In genomic region chr6:139777202-139777970, GRCh38 we compare ENCODE assay signal across 1 cellular context.
A peak's percentile ranks its signal among the peaks of the same experiment; 100 is the strongest.
TF ChIP-seq lines count a peak whose summit lies in the region.

No MANE protein-coding gene starts in this region.

TF ChIP-seq in HepG2, 621 proteins besides CTCF, POLR2A, EP300 and RAD21:
- TF ChIP-seq, protein P1, sequence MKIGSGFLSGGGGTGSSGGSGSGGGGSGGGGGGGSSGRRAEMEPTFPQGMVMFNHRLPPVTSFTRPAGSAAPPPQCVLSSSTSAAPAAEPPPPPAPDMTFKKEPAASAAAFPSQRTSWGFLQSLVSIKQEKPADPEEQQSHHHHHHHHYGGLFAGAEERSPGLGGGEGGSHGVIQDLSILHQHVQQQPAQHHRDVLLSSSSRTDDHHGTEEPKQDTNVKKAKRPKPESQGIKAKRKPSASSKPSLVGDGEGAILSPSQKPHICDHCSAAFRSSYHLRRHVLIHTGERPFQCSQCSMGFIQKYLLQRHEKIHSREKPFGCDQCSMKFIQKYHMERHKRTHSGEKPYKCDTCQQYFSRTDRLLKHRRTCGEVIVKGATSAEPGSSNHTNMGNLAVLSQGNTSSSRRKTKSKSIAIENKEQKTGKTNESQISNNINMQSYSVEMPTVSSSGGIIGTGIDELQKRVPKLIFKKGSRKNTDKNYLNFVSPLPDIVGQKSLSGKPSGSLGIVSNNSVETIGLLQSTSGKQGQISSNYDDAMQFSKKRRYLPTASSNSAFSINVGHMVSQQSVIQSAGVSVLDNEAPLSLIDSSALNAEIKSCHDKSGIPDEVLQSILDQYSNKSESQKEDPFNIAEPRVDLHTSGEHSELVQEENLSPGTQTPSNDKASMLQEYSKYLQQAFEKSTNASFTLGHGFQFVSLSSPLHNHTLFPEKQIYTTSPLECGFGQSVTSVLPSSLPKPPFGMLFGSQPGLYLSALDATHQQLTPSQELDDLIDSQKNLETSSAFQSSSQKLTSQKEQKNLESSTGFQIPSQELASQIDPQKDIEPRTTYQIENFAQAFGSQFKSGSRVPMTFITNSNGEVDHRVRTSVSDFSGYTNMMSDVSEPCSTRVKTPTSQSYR (CRISPR knock-in tag; IDR thresholded peaks at IDR 0.05; ENCODE audit: borderline replicate concordance) = 0 out of 2 replicates have a peak, but pooled peaks have one; percentile 46
- TF ChIP-seq SALL1 (CRISPR knock-in tag; IDR thresholded peaks at IDR 0.05) = no peak
